ENCODE assay signal across 19 cellular contexts in the genomic region with DNA sequence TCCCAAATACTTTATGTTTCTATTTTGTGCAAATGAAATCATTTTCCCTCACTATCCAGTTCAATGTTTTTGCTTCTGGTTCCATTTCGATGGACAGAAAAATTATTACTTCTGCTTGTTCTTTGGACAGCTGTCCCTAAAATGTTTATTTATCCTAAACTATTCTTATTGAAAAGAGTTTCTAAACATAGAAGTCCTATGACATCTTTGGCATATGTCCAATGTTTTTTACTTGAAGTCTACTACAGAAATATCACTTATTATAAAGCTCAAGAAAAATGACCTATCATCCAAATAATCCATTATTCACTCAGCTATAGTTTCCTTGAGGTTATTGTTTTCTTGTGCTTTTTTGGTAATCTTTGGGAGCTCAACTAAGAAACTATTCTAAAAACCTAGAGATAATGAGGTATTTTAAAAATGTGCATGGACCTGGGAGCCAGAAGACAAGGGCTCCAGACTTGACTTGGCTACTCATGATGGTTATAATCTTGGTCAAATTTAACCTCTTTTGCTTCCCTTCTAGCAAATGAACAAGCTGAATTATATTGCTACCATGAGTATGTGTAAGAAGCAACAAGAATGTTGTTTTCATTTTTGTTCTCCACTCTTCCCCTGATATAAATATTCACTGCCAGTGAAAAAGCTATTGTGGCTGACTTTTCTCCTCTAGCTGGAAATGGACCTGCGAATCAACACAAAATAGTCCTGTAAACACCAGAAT.
DNase-seq lines count a peak whose midpoint lies in the region; ATAC-seq and TF ChIP-seq lines count a peak whose summit lies in the region.
"Had no signal": no experiment of that assay in that cellular context is flagged by ENCODE, and none has a peak within 500 bp of the region (broad histone marks: within the 10 kb centered on the region; RNA-seq: fewer than 3 reads in every experiment).

No MANE protein-coding gene starts in this region.

- DNase-seq in heart right ventricle (no peak), right atrium auricular region (ENCODE audit: low spot score) (no peak), caudate nucleus (lab: John Stamatoyannopoulos, UW) (no peak), glutamatergic neuron (no peak), thyroid gland (no peak), NCI-H2171 (lab: John Stamatoyannopoulos, UW) (no peak), T1000 (lab: John Stamatoyannopoulos, UW) (no peak), NCI-H2227 (lab: John Stamatoyannopoulos, UW; ENCODE audit: unreplicated experiment) (no peak)
- DNase-seq: ACHN; activated CD4-positive, alpha-beta memory T cell treated with anti-CD3 and anti-CD28 coated beads for 36 hours; activated naive CD8-positive, alpha-beta T cell treated with anti-CD3 and anti-CD28 coated beads, Interleukin-2, amount 50 U/mL, for 24 hours; colonic mucosa; mammary epithelial cell; NCI-H2081 treated with DMSO at 0.1 percent for 48 hours; NCI-H748 treated with DMSO at 0.1 percent for 48 hours; occipital lobe; stimulated activated CD4-positive, alpha-beta T cell treated with anti-CD3 and anti-CD28 coated beads, Interleukin-4, amount 100 ng/mL, for 1 hour; stimulated activated CD8-positive, alpha-beta memory T cell treated with anti-CD3 and anti-CD28 coated beads, Interleukin-4, amount 100 ng/mL, for 48 hours had no signal

- peak overlapping the region; percentile 11 for H3K27ac Mint-ChIP-seq in glutamatergic neuron (ENCODE audit: unreplicated experiment)
- H3K27ac Mint-ChIP-seq: activated CD4-positive, alpha-beta memory T cell treated with anti-CD3 and anti-CD28 coated beads for 36 hours; activated naive CD8-positive, alpha-beta T cell treated with anti-CD3 and anti-CD28 coated beads, Interleukin-2, amount 50 U/mL, for 24 hours had no signal

- no peak for TF ChIP-seq POLR2A in thyroid gland (IDR thresholded peaks at IDR 0.05)

- peak overlapping the region in 7 of 10 donors; percentile 2 to 57 (median 31) for H3K27ac ChIP-seq in heart right ventricle
- H3K27ac ChIP-seq in right atrium auricular region: peak overlapping the region in 1 of 2 donors; percentile 43
- H3K27ac ChIP-seq in caudate nucleus (ENCODE audit: low read depth, low read length): peak overlapping the region; percentile 49
- H3K27ac ChIP-seq in thyroid gland: peak overlapping the region in 2 of 3 donors; percentile 12 to 37
- H3K27ac ChIP-seq: colonic mucosa, esophagus muscularis mucosa had no signal

- 54 to 57% methylated on average over 2 of the region's 2 CpGs for WGBS in heart right ventricle, 2 donors
- 71 to 76% methylated on average over 2 of the region's 2 CpGs for WGBS in thyroid gland, 2 donors

- no peaks in the 10 kb centered on the region for H3K27me3 Mint-ChIP-seq in glutamatergic neuron (ENCODE audit: unreplicated experiment)
- H3K27me3 Mint-ChIP-seq: activated CD4-positive, alpha-beta memory T cell treated with anti-CD3 and anti-CD28 coated beads for 36 hours; activated naive CD8-positive, alpha-beta T cell treated with anti-CD3 and anti-CD28 coated beads, Interleukin-2, amount 50 U/mL, for 24 hours had no signal

- peaks cover 0 to 6% (median 0%) of the 10 kb centered on the region in 11 donors for H3K9me3 ChIP-seq in heart right ventricle
- no peaks in the 10 kb centered on the region for H3K9me3 ChIP-seq in right atrium auricular region
- no peaks in the 10 kb centered on the region for H3K9me3 ChIP-seq in thyroid gland
- H3K9me3 ChIP-seq: colonic mucosa, esophagus muscularis mucosa had no signal

- H3K4me1 ChIP-seq in heart right ventricle (peaks cover 3 to 63% (median 39%) of the 10 kb centered on the region in 9 donors), right atrium auricular region (peaks cover 0 to 35% of the 10 kb centered on the region in 2 donors), thyroid gland (peaks cover 27 to 30% of the 10 kb centered on the region in 2 donors)
- H3K4me1 ChIP-seq: colonic mucosa had no signal

- peaks cover 35% of the 10 kb centered on the region for H3K4me1 Mint-ChIP-seq in glutamatergic neuron (ENCODE audit: low read depth, unreplicated experiment)

- peak overlapping the region; percentile 20 for H3K4me3 Mint-ChIP-seq in glutamatergic neuron (ENCODE audit: unreplicated experiment)
- H3K4me3 Mint-ChIP-seq: activated CD4-positive, alpha-beta memory T cell treated with anti-CD3 and anti-CD28 coated beads for 36 hours; activated naive CD8-positive, alpha-beta T cell treated with anti-CD3 and anti-CD28 coated beads, Interleukin-2, amount 50 U/mL, for 24 hours had no signal

- ATAC-seq in heart right ventricle: peak in 1 of 8 donors; percentile 23
- ATAC-seq: activated naive CD8-positive, alpha-beta T cell treated with anti-CD3 and anti-CD28 coated beads, Interleukin-2, amount 50 U/mL, for 24 hours had no signal

- H3K27me3 ChIP-seq in heart right ventricle (no peaks in the 10 kb centered on the region), right atrium auricular region (no peaks in the 10 kb centered on the region), thyroid gland (no peaks in the 10 kb centered on the region)
- H3K27me3 ChIP-seq: colonic mucosa, esophagus muscularis mucosa had no signal

- no peak for TF ChIP-seq CTCF in heart right ventricle (IDR thresholded peaks at IDR 0.05)
- no peak for TF ChIP-seq CTCF in right atrium auricular region (IDR thresholded peaks at IDR 0.05)
- no peak for TF ChIP-seq CTCF in glutamatergic neuron (IDR thresholded peaks at IDR 0.05; ENCODE audit: partially characterized antibody, unreplicated experiment)
- no peak for TF ChIP-seq CTCF in thyroid gland (IDR thresholded peaks at IDR 0.05)

- peaks cover 8% of the 10 kb centered on the region for H3K9me3 Mint-ChIP-seq in glutamatergic neuron (ENCODE audit: unreplicated experiment)
- H3K9me3 Mint-ChIP-seq: activated naive CD8-positive, alpha-beta T cell treated with anti-CD3 and anti-CD28 coated beads, Interleukin-2, amount 50 U/mL, for 24 hours had no signal

- intact Hi-C loops in heart right ventricle (cut with DNase I): loop anchor here in 1 of 10 donors (5.0 kb wide), 1 partner anchor 40 kb away; no protein-coding TSS in a partner anchor
- intact Hi-C loops in thyroid gland (cut with DNase I): no loop called here

- H3K36me3 ChIP-seq in heart right ventricle (no peaks in the 10 kb centered on the region), right atrium auricular region (no peaks in the 10 kb centered on the region), thyroid gland (no peaks in the 10 kb centered on the region)
- H3K36me3 ChIP-seq: colonic mucosa, esophagus muscularis mucosa had no signal

- H3K4me3 ChIP-seq in heart right ventricle: no peak overlapping the region
- H3K4me3 ChIP-seq in right atrium auricular region: no peak overlapping the region
- no peak overlapping the region for H3K4me3 ChIP-seq in thyroid gland (replicated peaks in 1 of 3)
- H3K4me3 ChIP-seq: colonic mucosa, esophagus muscularis mucosa had no signal

- H3K36me3 Mint-ChIP-seq in glutamatergic neuron (ENCODE audit: unreplicated experiment): no peaks in the 10 kb centered on the region
